10 cellular contexts compared by ENCODE assay signal in genomic region chr6:157774153-157775135, GRCh38. TPM values are rescaled to one million over a fixed set of nuclear protein-coding genes. Genes with fewer than 3 reads are reported as not detected.
DNase-seq lines count a peak whose midpoint lies in the region; ATAC-seq and TF ChIP-seq lines count a peak whose summit lies in the region.
"Had no signal": no experiment of that assay in that cellular context is flagged by ENCODE, and none has a peak within 500 bp of the region (broad histone marks: within the 10 kb centered on the region; RNA-seq: fewer than 3 reads in every experiment).

No MANE protein-coding gene starts in this region.

- ATAC-seq in activated T-cell treated with anti-CD3 and anti-CD28 coated beads, Interleukin-2, amount 50 U/mL, for 72 hours (replicated peaks in 1 of 2) = no peak

- CTCF ChIA-PET in activated naive CD4-positive, alpha-beta T cell treated with anti-CD3 and anti-CD28 coated beads, Interleukin-2, amount 10 ng/mL, durations not matched to agents 7 days and 5 days (lab: Charles Lee) = no interaction called here

- H3K27me3 Mint-ChIP-seq in activated naive CD4-positive, alpha-beta T cell treated with anti-CD3 and anti-CD28 coated beads, Interleukin-2, amount 10 ng/mL, durations not matched to agents 7 days and 5 days = peaks cover 76% of the 10 kb centered on the region
- peaks cover 13% of the 10 kb centered on the region for H3K27me3 Mint-ChIP-seq in stimulated activated naive CD8-positive, alpha-beta T cell treated with anti-CD3 and anti-CD28 coated beads, Interleukin-15, Interleukin-2, amounts not matched to agents 100 ng/mL and 50 ng/mL, for 24 hours
- H3K27me3 Mint-ChIP-seq in activated T-cell treated with anti-CD3 and anti-CD28 coated beads, Interleukin-2, amount 50 U/mL, for 72 hours (ENCODE audit: low read depth) = peaks cover 18% of the 10 kb centered on the region

- H3K4me3 Mint-ChIP-seq in activated naive CD4-positive, alpha-beta T cell treated with anti-CD3 and anti-CD28 coated beads, Interleukin-2, amount 10 ng/mL, durations not matched to agents 7 days and 5 days = no peak overlapping the region
- no peak overlapping the region for H3K4me3 Mint-ChIP-seq in stimulated activated naive CD8-positive, alpha-beta T cell treated with anti-CD3 and anti-CD28 coated beads, Interleukin-15, Interleukin-2, amounts not matched to agents 100 ng/mL and 50 ng/mL, for 24 hours
- H3K4me3 Mint-ChIP-seq in activated T-cell treated with anti-CD3 and anti-CD28 coated beads, Interleukin-2, amount 50 U/mL, for 72 hours = no peak overlapping the region

- no peak for TF ChIP-seq CTCF in fibroblast of the aortic adventitia (IDR thresholded peaks at IDR 0.05; ENCODE audit: insufficient read depth, low read length)

- no peak overlapping the region for H3K27ac Mint-ChIP-seq in activated naive CD4-positive, alpha-beta T cell treated with anti-CD3 and anti-CD28 coated beads, Interleukin-2, amount 10 ng/mL, durations not matched to agents 7 days and 5 days
- H3K27ac Mint-ChIP-seq in stimulated activated naive CD8-positive, alpha-beta T cell treated with anti-CD3 and anti-CD28 coated beads, Interleukin-15, Interleukin-2, amounts not matched to agents 100 ng/mL and 50 ng/mL, for 24 hours = peak overlapping the region; percentile 38
- no peak overlapping the region for H3K27ac Mint-ChIP-seq in activated T-cell treated with anti-CD3 and anti-CD28 coated beads, Interleukin-2, amount 50 U/mL, for 72 hours

- peaks cover 14% of the 10 kb centered on the region for H3K4me1 Mint-ChIP-seq in activated naive CD4-positive, alpha-beta T cell treated with anti-CD3 and anti-CD28 coated beads, Interleukin-2, amount 10 ng/mL, durations not matched to agents 7 days and 5 days
- H3K4me1 Mint-ChIP-seq in stimulated activated naive CD8-positive, alpha-beta T cell treated with anti-CD3 and anti-CD28 coated beads, Interleukin-15, Interleukin-2, amounts not matched to agents 100 ng/mL and 50 ng/mL, for 24 hours (ENCODE audit: low read depth) = peaks cover 39% of the 10 kb centered on the region
- peaks cover 35% of the 10 kb centered on the region for H3K4me1 Mint-ChIP-seq in activated T-cell treated with anti-CD3 and anti-CD28 coated beads, Interleukin-2, amount 50 U/mL, for 72 hours (ENCODE audit: low read depth)

- H3K36me3 Mint-ChIP-seq in activated naive CD4-positive, alpha-beta T cell treated with anti-CD3 and anti-CD28 coated beads, Interleukin-2, amount 10 ng/mL, durations not matched to agents 7 days and 5 days = peaks cover 7% of the 10 kb centered on the region
- peaks cover 5% of the 10 kb centered on the region for H3K36me3 Mint-ChIP-seq in stimulated activated naive CD8-positive, alpha-beta T cell treated with anti-CD3 and anti-CD28 coated beads, Interleukin-15, Interleukin-2, amounts not matched to agents 100 ng/mL and 50 ng/mL, for 24 hours (ENCODE audit: low read depth)
- H3K36me3 Mint-ChIP-seq in activated T-cell treated with anti-CD3 and anti-CD28 coated beads, Interleukin-2, amount 50 U/mL, for 72 hours (ENCODE audit: insufficient read depth in 2 of 2) = peaks cover 10 to 13% of the 10 kb centered on the region in 2 donors

- DNase-seq in activated naive CD4-positive, alpha-beta T cell (lab: John Stamatoyannopoulos, UW) = peak in 3 of 4 experiments; percentile 20 to 34 (median 23)
- DNase-seq in activated naive CD4-positive, alpha-beta T cell treated with anti-CD3 and anti-CD28 coated beads, Interleukin-2, amount 10 ng/mL, durations not matched to agents 7 days and 5 days = no peak
- DNase-seq in NCI-H526 (lab: John Stamatoyannopoulos, UW) (peak; percentile 72 to 83), fibroblast of the aortic adventitia (ENCODE audit: low read depth) (peak; percentile 25), GOT3 (lab: John Stamatoyannopoulos, UW) (no peak), kidney glomerular epithelial cell (lab: John Stamatoyannopoulos, UW) (no peak)
- no peak for DNase-seq in activated T-cell treated with anti-CD3 and anti-CD28 coated beads, Interleukin-2, amount 50 U/mL, for 72 hours
- DNase-seq: activated T-cell treated with anti-CD3 and anti-CD28 coated beads for 4 hours, Caco-2 had no signal

- H3K4me3 ChIP-seq in fibroblast of the aortic adventitia (ENCODE audit: low read depth, low read length) = no peak overlapping the region

- peaks cover 8% of the 10 kb centered on the region for H3K9me3 Mint-ChIP-seq in activated naive CD4-positive, alpha-beta T cell treated with anti-CD3 and anti-CD28 coated beads, Interleukin-2, amount 10 ng/mL, durations not matched to agents 7 days and 5 days
- H3K9me3 Mint-ChIP-seq in stimulated activated naive CD8-positive, alpha-beta T cell treated with anti-CD3 and anti-CD28 coated beads, Interleukin-15, Interleukin-2, amounts not matched to agents 100 ng/mL and 50 ng/mL, for 24 hours = peaks cover 9% of the 10 kb centered on the region
- H3K9me3 Mint-ChIP-seq in activated T-cell treated with anti-CD3 and anti-CD28 coated beads, Interleukin-2, amount 50 U/mL, for 72 hours = peaks cover 6 to 9% of the 10 kb centered on the region in 2 donors

RNA-seq across cellular contexts. Expression of gene SNX9, which starts 48.6 kb away (rescaled TPM):
- total RNA-seq in fibroblast of the aortic adventitia (ENCODE audit: low replicate concordance) = 108 and 182 TPM in 2 replicates
- 10 to 100 TPM; 83.5 to 94.6 TPM for total RNA-seq in activated T-cell treated with anti-CD3 and anti-CD28 coated beads, Interleukin-2, amount 50 U/mL, for 72 hours

Comparison
In these comparisons a context has a peak if more than half of its experiments do, and no peak if none do; other contexts are left out.
1. DNase-seq: peak in activated naive CD4-positive, alpha-beta T cell (3 of 4), NCI-H526 (2 of 2) and fibroblast of the aortic adventitia (single experiment); none in activated naive CD4-positive, alpha-beta T cell treated with anti-CD3 and anti-CD28 coated beads, Interleukin-2, amount 10 ng/mL, durations not matched to agents 7 days and 5 days (single experiment), GOT3 (single experiment), kidney glomerular epithelial cell (single experiment) and activated T-cell treated with anti-CD3 and anti-CD28 coated beads, Interleukin-2, amount 50 U/mL, for 72 hours (0 of 2).